In genomic region chr13:54484166-54484565, GRCh38 we compare ENCODE assay signal across 26 cellular contexts.
"Had no signal": no experiment of that assay in that cellular context is flagged by ENCODE, and none has a peak within 500 bp of the region (broad histone marks: within the 10 kb centered on the region; RNA-seq: fewer than 3 reads in every experiment).

No MANE protein-coding gene starts in this region.

- H3K36me3 ChIP-seq: colonic mucosa, esophagus muscularis mucosa, esophagus squamous epithelium, gastrocnemius medialis, gastroesophageal sphincter, heart left ventricle had no signal

- DNase-seq: colonic mucosa; cortex of kidney; dermis blood vessel endothelial cell; dorsolateral prefrontal cortex; effector CD4-positive, alpha-beta T cell; effector CD8-positive, alpha-beta T cell; effector memory CD4-positive, alpha-beta T cell; effector memory CD8-positive, alpha-beta T cell; endodermal cell; erythroblast; esophagus squamous epithelium; foreskin fibroblast; foreskin keratinocyte; foreskin melanocyte; gastrocnemius medialis; glutamatergic neuron; head of caudate nucleus; heart left ventricle had no signal

- H3K27me3 ChIP-seq: colonic mucosa, dorsolateral prefrontal cortex, esophagus muscularis mucosa, esophagus squamous epithelium, foreskin keratinocyte, gastrocnemius medialis, gastroesophageal sphincter, heart left ventricle had no signal

- H3K27ac ChIP-seq: colonic mucosa, coronary artery, dorsolateral prefrontal cortex, epithelial cell of prostate, esophagus muscularis mucosa, esophagus squamous epithelium, foreskin keratinocyte, gastrocnemius medialis, gastroesophageal sphincter, heart left ventricle had no signal

- FAIRE-seq: colon, endometrium, endothelial cell of umbilical vein, frontal cortex had no signal

- H3K4me1 ChIP-seq: colonic mucosa, esophagus muscularis mucosa, esophagus squamous epithelium, foreskin keratinocyte, gastrocnemius medialis, gastroesophageal sphincter, heart left ventricle had no signal

- H3K9me3 ChIP-seq: colonic mucosa, esophagus muscularis mucosa, esophagus squamous epithelium, gastrocnemius medialis, gastroesophageal sphincter had no signal

- H3K4me3 ChIP-seq: colonic mucosa, coronary artery, dorsolateral prefrontal cortex, esophagus muscularis mucosa, esophagus squamous epithelium, gastrocnemius medialis, gastroesophageal sphincter, heart left ventricle had no signal
